In the genomic region with DNA sequence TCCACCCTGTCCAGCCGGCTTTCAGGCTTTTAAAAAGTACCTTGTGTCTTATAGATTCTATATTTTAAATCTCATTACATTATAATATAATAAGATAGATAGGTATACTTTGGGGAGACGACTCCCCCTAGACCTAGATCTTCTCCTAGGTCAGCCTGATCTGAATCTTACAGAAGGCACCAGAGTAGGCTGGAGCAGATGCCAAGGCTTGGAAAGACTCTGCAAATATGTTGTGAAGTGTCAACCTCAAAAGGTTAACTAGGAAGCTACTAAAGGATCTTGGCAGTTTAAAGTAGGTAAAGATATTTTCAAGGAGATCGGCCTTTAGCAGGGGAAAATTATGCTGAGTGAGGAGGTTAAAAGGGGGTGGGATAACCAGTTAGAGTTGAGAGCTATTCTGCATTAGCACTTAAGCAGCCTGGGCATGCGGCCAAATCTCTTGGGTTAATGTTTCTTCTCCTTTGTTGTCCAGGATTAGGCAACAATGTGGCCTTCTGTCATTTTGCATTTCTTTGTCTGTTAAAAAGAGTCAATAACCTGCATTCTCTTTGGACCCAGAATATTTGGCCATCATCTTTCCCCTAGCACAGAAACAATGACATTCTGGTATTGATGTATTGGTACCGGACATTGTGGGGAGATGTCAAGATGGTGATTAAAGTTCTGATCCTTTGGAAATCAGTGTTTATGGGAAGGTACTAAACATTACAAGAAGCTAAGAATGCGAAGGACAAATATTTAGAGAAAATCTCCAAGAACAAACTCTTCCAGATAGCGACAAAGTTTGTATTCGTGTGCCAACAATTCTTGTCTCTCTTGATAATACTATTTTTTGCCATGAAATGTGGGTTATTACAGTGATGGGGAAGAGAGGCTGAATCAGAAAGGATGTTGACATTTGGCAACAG, we compare ENCODE assay signal across 8 cellular contexts. TPM values are rescaled to one million over a fixed set of nuclear protein-coding genes. Genes with fewer than 3 reads are reported as not detected.
A peak's percentile ranks its signal among the peaks of the same experiment; 100 is the strongest.
DNase-seq lines count a peak whose midpoint lies in the region; ATAC-seq and TF ChIP-seq lines count a peak whose summit lies in the region.

No MANE protein-coding gene starts in this region.

- no peak overlapping the region for H3K4me2 ChIP-seq in smooth muscle cell

- DNase-seq in EL (peak; percentile 37), NCI-H2196 (lab: John Stamatoyannopoulos, UW; ENCODE audit: unreplicated experiment) (peak; percentile 97), body of pancreas (peak; percentile 71 to 91 (median 88)), left lung (peak; percentile 81 to 93), smooth muscle cell (lab: John Stamatoyannopoulos, UW; ENCODE audit: unreplicated experiment) (no peak)
- no peak for DNase-seq in activated T-helper 2 cell treated with anti-CD3 and anti-CD28 coated beads, Interferon-gamma antibody, Interleukin-2, Interleukin-4, amounts not matched to agents 10 μg/mL and 5 μg/mL and 100 μg/mL, durations not matched to agents 14 hours and 24 hours and 36 hours (ENCODE audit: low spot score)

- H3K4me1 Mint-ChIP-seq in activated T-helper 2 cell treated with anti-CD3 and anti-CD28 coated beads, Interferon-gamma antibody, Interleukin-2, Interleukin-4, amounts not matched to agents 10 μg/mL and 5 μg/mL and 100 μg/mL, durations not matched to agents 14 hours and 24 hours and 36 hours (ENCODE audit: low read depth), result no peaks in the 10 kb centered on the region

- H2AFZ ChIP-seq in smooth muscle cell (ENCODE audit: low read depth), result no peak overlapping the region

- no peaks in the 10 kb centered on the region for H3K79me2 ChIP-seq in smooth muscle cell (ENCODE audit: low read depth)

- no peak for TF ChIP-seq POLR2A in body of pancreas (IDR thresholded peaks at IDR 0.05)

- peaks cover 2% of the 10 kb centered on the region for H3K27me3 Mint-ChIP-seq in activated T-helper 2 cell treated with anti-CD3 and anti-CD28 coated beads, Interferon-gamma antibody, Interleukin-2, Interleukin-4, amounts not matched to agents 10 μg/mL and 5 μg/mL and 100 μg/mL, durations not matched to agents 14 hours and 24 hours and 36 hours (ENCODE audit: low read depth)

- H3K4me3 ChIP-seq in body of pancreas (no peak overlapping the region), left lung (no peak overlapping the region), smooth muscle cell (no peak overlapping the region)

- 35 to 36% methylated on average over 8 of the region's 8 CpGs for WGBS in body of pancreas, 2 donors
- WGBS in smooth muscle cell (ENCODE audit: low lambda C conversion rate), result 79% methylated on average over 8 of the region's 8 CpGs

- no peak overlapping the region for H3K4me3 Mint-ChIP-seq in activated T-helper 2 cell treated with anti-CD3 and anti-CD28 coated beads, Interferon-gamma antibody, Interleukin-2, Interleukin-4, amounts not matched to agents 10 μg/mL and 5 μg/mL and 100 μg/mL, durations not matched to agents 14 hours and 24 hours and 36 hours (ENCODE audit: low read depth)

- no peaks in the 10 kb centered on the region for H3F3A ChIP-seq in smooth muscle cell (ENCODE audit: low read depth)

- ATAC-seq in body of pancreas (peak; percentile 63), left lung (peak; percentile 85), HG02938 (IDR thresholded peaks at IDR 0.05; ENCODE audit: unreplicated experiment) (no peak), HG03457 (IDR thresholded peaks at IDR 0.05; ENCODE audit: unreplicated experiment) (no peak)

- H3K9me3 Mint-ChIP-seq in activated T-helper 2 cell treated with anti-CD3 and anti-CD28 coated beads, Interferon-gamma antibody, Interleukin-2, Interleukin-4, amounts not matched to agents 10 μg/mL and 5 μg/mL and 100 μg/mL, durations not matched to agents 14 hours and 24 hours and 36 hours, result no peaks in the 10 kb centered on the region

- peak overlapping the region in 1 of 4 donors; percentile 14 for H3K27ac ChIP-seq in body of pancreas
- H3K27ac ChIP-seq in left lung, result peak overlapping the region; percentile 33 to 66
- no peak overlapping the region for H3K27ac ChIP-seq in smooth muscle cell (ENCODE audit: low read depth)

- H4K20me1 ChIP-seq in smooth muscle cell (ENCODE audit: low read depth), result no peaks in the 10 kb centered on the region

- intact Hi-C loops in body of pancreas (cut with DNase I) (no loop called here), left lung (cut with DNase I) (no loop called here)
- intact Hi-C loops in activated T-helper 2 cell treated with anti-CD3 and anti-CD28 coated beads, Interferon-gamma antibody, Interleukin-2, Interleukin-4, amounts not matched to agents 10 μg/mL and 5 μg/mL and 100 μg/mL, durations not matched to agents 14 hours and 24 hours and 36 hours (cut with micrococcal nuclease), result no loop called here

- H3K27ac Mint-ChIP-seq in activated T-helper 2 cell treated with anti-CD3 and anti-CD28 coated beads, Interferon-gamma antibody, Interleukin-2, Interleukin-4, amounts not matched to agents 10 μg/mL and 5 μg/mL and 100 μg/mL, durations not matched to agents 14 hours and 24 hours and 36 hours, result no peak overlapping the region

- no peaks in the 10 kb centered on the region for H3K36me3 ChIP-seq in body of pancreas (replicated peaks in 1 of 2; ENCODE audit: insufficient read depth in 1 of 2, low read depth in 2 of 2)
- H3K36me3 ChIP-seq in left lung, result no peaks in the 10 kb centered on the region
- H3K36me3 ChIP-seq in smooth muscle cell (ENCODE audit: low read depth), result no peaks in the 10 kb centered on the region

- H3K9ac ChIP-seq in smooth muscle cell (ENCODE audit: low read depth), result no peak overlapping the region

- H3K9me3 ChIP-seq in body of pancreas, result no peaks in the 10 kb centered on the region
- no peaks in the 10 kb centered on the region for H3K9me3 ChIP-seq in left lung
- no peaks in the 10 kb centered on the region for H3K9me3 ChIP-seq in smooth muscle cell (replicated peaks; ENCODE audit: low read depth)

- no peaks in the 10 kb centered on the region for H3K27me3 ChIP-seq in body of pancreas
- H3K27me3 ChIP-seq in left lung, result no peaks in the 10 kb centered on the region
- H3K27me3 ChIP-seq in smooth muscle cell (ENCODE audit: low read depth), result no peaks in the 10 kb centered on the region

- no peak for TF ChIP-seq CTCF in body of pancreas (IDR thresholded peaks at IDR 0.05)
- no peak for TF ChIP-seq CTCF in left lung (IDR thresholded peaks at IDR 0.05)
- TF ChIP-seq CTCF in smooth muscle cell (IDR thresholded peaks at IDR 0.05; ENCODE audit: borderline replicate concordance, insufficient read depth, poor library complexity, severe bottlenecking), result no peak

- H3K4me1 ChIP-seq in body of pancreas, result peaks cover 11% of the 10 kb centered on the region
- H3K4me1 ChIP-seq in left lung, result peaks cover 3 to 26% of the 10 kb centered on the region in 2 donors
- H3K4me1 ChIP-seq in smooth muscle cell (ENCODE audit: low read depth), result peaks cover 5% of the 10 kb centered on the region

- no peaks in the 10 kb centered on the region for H3K36me3 Mint-ChIP-seq in activated T-helper 2 cell treated with anti-CD3 and anti-CD28 coated beads, Interferon-gamma antibody, Interleukin-2, Interleukin-4, amounts not matched to agents 10 μg/mL and 5 μg/mL and 100 μg/mL, durations not matched to agents 14 hours and 24 hours and 36 hours (ENCODE audit: low read depth)

RNA-seq across cellular contexts. Expression of a gene that starts 51.2 kb away (rescaled TPM):
- 10 to 100 TPM; 18.7 to 26.0 TPM for total RNA-seq in body of pancreas
- 10 to 100 TPM; 23.9 to 27.6 TPM for total RNA-seq in left lung
- 16.7 and 18.2 TPM in 2 replicates for total RNA-seq in activated T-helper 2 cell treated with anti-CD3 and anti-CD28 coated beads, Interferon-gamma antibody, Interleukin-2, Interleukin-4, amounts not matched to agents 10 μg/mL and 5 μg/mL and 100 μg/mL, durations not matched to agents 14 hours and 24 hours and 36 hours
- 44.7 and 52.3 TPM in 2 replicates for total RNA-seq in smooth muscle cell
- polyA plus RNA-seq in smooth muscle cell, result 10.8 and 16.5 TPM in 2 replicates

Comparison
In these comparisons a context has a peak if more than half of its experiments do, and no peak if none do; other contexts are left out.
1. DNase-seq: peak in EL (single experiment), NCI-H2196 (single experiment), body of pancreas (4 of 4) and left lung (2 of 2); none in activated T-helper 2 cell treated with anti-CD3 and anti-CD28 coated beads, Interferon-gamma antibody, Interleukin-2, Interleukin-4, amounts not matched to agents 10 μg/mL and 5 μg/mL and 100 μg/mL, durations not matched to agents 14 hours and 24 hours and 36 hours (single experiment) and smooth muscle cell (single experiment).
2. ATAC-seq: peak in body of pancreas (single experiment) and left lung (single experiment); none in HG02938 (single experiment) and HG03457 (single experiment).